Comparison of ENCODE assay signal across 1 cellular context in genomic region chr16:19138601-19139000, GRCh38.
TF ChIP-seq lines count a peak whose summit lies in the region.

No MANE protein-coding gene starts in this region.

TF ChIP-seq in endothelial cell of umbilical vein, 7 proteins besides CTCF, POLR2A, EP300 and RAD21:
- TF ChIP-seq MYC (IDR thresholded peaks at IDR 0.05; ENCODE audit: low read depth, low read length) (no peak), FOS (IDR thresholded peaks at IDR 0.05; ENCODE audit: borderline replicate concordance, insufficient read depth, low read length) (no peak), EZH2 (IDR thresholded peaks at IDR 0.05; ENCODE audit: borderline replicate concordance, low read depth, low read length, severe bottlenecking) (no peak), JUN (IDR thresholded peaks at IDR 0.05; ENCODE audit: borderline replicate concordance, insufficient read depth, insufficient read length, low read depth) (no peak), GATA2 (IDR thresholded peaks at IDR 0.05; ENCODE audit: insufficient read depth, insufficient read length, low read depth, low read length) (no peak), POLR2AphosphoS5 (IDR thresholded peaks at IDR 0.05; ENCODE audit: insufficient read depth, low read depth, low read length) (no peak), MAX (IDR thresholded peaks at IDR 0.05; ENCODE audit: insufficient read depth, insufficient read length) (no peak)
